In the genomic region with DNA sequence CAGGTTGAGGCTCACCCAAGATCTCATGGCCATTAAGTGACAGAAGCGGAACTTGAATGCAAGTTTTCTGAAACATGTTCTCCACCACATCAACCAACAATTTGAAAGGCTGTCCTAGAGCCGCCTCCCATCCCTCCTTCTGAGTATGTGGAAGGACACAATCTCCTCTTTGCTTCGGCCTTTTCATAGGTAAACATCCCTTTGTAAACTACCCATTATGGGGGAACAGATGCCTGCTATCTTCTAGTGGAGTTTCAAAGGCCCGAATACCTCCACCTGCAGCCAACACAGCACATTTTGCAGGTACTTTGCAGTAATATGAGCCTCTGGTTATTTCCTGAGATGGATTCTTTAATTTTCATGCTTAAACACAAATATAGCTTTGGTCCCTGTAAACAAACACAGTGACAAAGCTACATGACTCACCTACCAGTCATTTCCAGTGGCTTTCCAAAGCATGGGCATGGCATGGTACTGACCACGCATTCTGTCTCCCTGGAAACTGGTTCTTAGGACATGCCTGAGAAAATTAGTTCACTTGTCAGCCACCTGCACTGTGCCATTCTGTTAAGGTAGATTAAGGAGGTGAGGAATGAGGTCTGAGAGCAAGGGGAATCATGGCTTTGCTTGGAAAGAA, we compare ENCODE assay signal across 11 cellular contexts.
A peak's percentile ranks its signal among the peaks of the same experiment; 100 is the strongest.
DNase-seq lines count a peak whose midpoint lies in the region; ATAC-seq and TF ChIP-seq lines count a peak whose summit lies in the region.
"Had no signal": no experiment of that assay in that cellular context is flagged by ENCODE, and none has a peak within 500 bp of the region (broad histone marks: within the 10 kb centered on the region; RNA-seq: fewer than 3 reads in every experiment).

No MANE protein-coding gene starts in this region.

- ATAC-seq in GM21619 (IDR thresholded peaks at IDR 0.05; ENCODE audit: unreplicated experiment), result no peak
- no peak for ATAC-seq in activated naive CD8-positive, alpha-beta T cell treated with anti-CD3 and anti-CD28 coated beads, Interleukin-2, amount 50 U/mL, for 24 hours

- no peaks in the 10 kb centered on the region for H3K9me3 Mint-ChIP-seq in nephron progenitor cell
- H3K9me3 Mint-ChIP-seq in activated naive CD8-positive, alpha-beta T cell treated with anti-CD3 and anti-CD28 coated beads, Interleukin-2, amount 50 U/mL, for 24 hours, result no peaks in the 10 kb centered on the region

- H3K27ac Mint-ChIP-seq in nephron progenitor cell, result no peak overlapping the region
- H3K27ac Mint-ChIP-seq in activated naive CD8-positive, alpha-beta T cell treated with anti-CD3 and anti-CD28 coated beads, Interleukin-2, amount 50 U/mL, for 24 hours, result no peak overlapping the region

- in situ Hi-C loops in ACHN (cut with HindIII; ENCODE audit: low pct_ligation_motif_present, low pct_unique_long_range_greater_than_20kb, low sequenced_read_pairs), result no loop called here

- DNase-seq in ACHN (peak; percentile 69), HS-27A (ENCODE audit: low read depth) (peak; percentile 81), SW480 (ENCODE audit: low spot score) (peak; percentile 99), glomerular visceral epithelial cell (ENCODE audit: extremely low spot score) (peak; percentile 74), nephron progenitor cell (no peak)
- no peak for DNase-seq in activated CD4-positive, alpha-beta T cell treated with anti-CD3 and anti-CD28 coated beads, Interleukin-2, amount 50 U/mL, for 1 hour
- DNase-seq in activated naive CD8-positive, alpha-beta T cell treated with anti-CD3 and anti-CD28 coated beads, Interleukin-2, amount 50 U/mL, for 24 hours, result no peak
- DNase-seq: activated effector memory CD4-positive, alpha-beta T cell treated with Interleukin-2 at 50 U/mL for 16 hours; esophagus squamous epithelium; NCI-H1436 had no signal

- no peak for TF ChIP-seq CTCF in nephron progenitor cell (IDR thresholded peaks at IDR 0.05)

- H3K27me3 Mint-ChIP-seq in nephron progenitor cell (ENCODE audit: low read depth, poor library complexity), result peaks cover 4% of the 10 kb centered on the region
- peaks cover 15% of the 10 kb centered on the region for H3K27me3 Mint-ChIP-seq in activated naive CD8-positive, alpha-beta T cell treated with anti-CD3 and anti-CD28 coated beads, Interleukin-2, amount 50 U/mL, for 24 hours

- H3K4me3 Mint-ChIP-seq in nephron progenitor cell, result no peak overlapping the region
- no peak overlapping the region for H3K4me3 Mint-ChIP-seq in activated naive CD8-positive, alpha-beta T cell treated with anti-CD3 and anti-CD28 coated beads, Interleukin-2, amount 50 U/mL, for 24 hours

- no peaks in the 10 kb centered on the region for H3K36me3 Mint-ChIP-seq in nephron progenitor cell (ENCODE audit: low read depth)
- H3K36me3 Mint-ChIP-seq in activated naive CD8-positive, alpha-beta T cell treated with anti-CD3 and anti-CD28 coated beads, Interleukin-2, amount 50 U/mL, for 24 hours (ENCODE audit: low read depth), result no peaks in the 10 kb centered on the region

- no peaks in the 10 kb centered on the region for H3K4me1 Mint-ChIP-seq in nephron progenitor cell
- no peaks in the 10 kb centered on the region for H3K4me1 Mint-ChIP-seq in activated naive CD8-positive, alpha-beta T cell treated with anti-CD3 and anti-CD28 coated beads, Interleukin-2, amount 50 U/mL, for 24 hours

Comparison
In these comparisons a context has a peak if more than half of its experiments do, and no peak if none do; other contexts are left out.
1. DNase-seq: peak in ACHN (single experiment), HS-27A (single experiment), SW480 (single experiment) and glomerular visceral epithelial cell (single experiment); none in activated CD4-positive, alpha-beta T cell treated with anti-CD3 and anti-CD28 coated beads, Interleukin-2, amount 50 U/mL, for 1 hour (single experiment), nephron progenitor cell (single experiment) and activated naive CD8-positive, alpha-beta T cell treated with anti-CD3 and anti-CD28 coated beads, Interleukin-2, amount 50 U/mL, for 24 hours (single experiment).